ENCODE assay signal across 2 cellular contexts in the genomic region with DNA sequence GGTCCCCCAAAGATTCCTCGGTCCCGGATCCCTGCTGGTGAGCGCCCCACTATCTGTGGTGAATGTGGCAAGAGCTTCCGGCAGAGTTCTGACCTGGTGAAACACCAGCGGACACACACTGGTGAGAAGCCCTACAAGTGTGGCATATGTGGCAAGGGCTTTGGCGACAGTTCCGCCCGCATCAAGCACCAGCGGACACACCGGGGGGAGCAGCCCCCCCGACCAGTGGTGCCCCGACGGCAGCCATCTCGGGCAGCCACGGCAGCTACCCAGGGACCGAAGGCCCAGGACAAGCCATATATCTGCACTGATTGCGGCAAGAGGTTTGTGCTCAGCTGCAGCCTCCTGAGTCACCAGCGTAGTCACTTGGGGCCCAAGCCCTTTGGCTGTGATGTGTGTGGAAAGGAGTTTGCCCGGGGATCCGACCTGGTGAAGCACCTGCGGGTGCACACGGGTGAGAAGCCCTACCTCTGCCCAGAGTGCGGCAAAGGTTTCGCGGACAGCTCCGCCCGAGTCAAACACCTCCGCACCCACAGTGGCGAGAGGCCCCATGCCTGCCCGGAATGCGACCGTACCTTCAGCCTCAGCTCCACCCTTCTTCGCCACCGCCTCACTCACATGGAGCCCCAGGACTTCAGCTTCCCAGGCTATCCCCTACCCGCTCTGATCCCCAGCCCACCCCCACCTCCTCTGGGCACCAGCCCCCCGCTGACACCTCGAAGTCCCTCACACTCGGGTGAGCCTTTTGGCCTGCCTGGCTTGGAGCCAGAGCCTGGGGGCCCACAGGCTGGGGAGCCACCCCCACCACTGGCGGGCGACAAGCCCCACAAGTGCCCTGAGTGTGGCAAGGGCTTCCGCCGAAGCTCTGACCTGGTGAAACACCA.
TF ChIP-seq lines count a peak whose summit lies in the region.

No MANE protein-coding gene starts in this region.

TF ChIP-seq in HEK293, 187 proteins besides CTCF, POLR2A, EP300 and RAD21:
- TF ChIP-seq ZNF670 (tag by site-specific recombination; IDR thresholded peaks at IDR 0.05; ENCODE audit: low read depth), result no peak
- TF ChIP-seq, protein P1, sequence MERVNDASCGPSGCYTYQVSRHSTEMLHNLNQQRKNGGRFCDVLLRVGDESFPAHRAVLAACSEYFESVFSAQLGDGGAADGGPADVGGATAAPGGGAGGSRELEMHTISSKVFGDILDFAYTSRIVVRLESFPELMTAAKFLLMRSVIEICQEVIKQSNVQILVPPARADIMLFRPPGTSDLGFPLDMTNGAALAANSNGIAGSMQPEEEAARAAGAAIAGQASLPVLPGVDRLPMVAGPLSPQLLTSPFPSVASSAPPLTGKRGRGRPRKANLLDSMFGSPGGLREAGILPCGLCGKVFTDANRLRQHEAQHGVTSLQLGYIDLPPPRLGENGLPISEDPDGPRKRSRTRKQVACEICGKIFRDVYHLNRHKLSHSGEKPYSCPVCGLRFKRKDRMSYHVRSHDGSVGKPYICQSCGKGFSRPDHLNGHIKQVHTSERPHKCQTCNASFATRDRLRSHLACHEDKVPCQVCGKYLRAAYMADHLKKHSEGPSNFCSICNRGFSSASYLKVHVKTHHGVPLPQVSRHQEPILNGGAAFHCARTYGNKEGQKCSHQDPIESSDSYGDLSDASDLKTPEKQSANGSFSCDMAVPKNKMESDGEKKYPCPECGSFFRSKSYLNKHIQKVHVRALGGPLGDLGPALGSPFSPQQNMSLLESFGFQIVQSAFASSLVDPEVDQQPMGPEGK (tag by site-specific recombination; IDR thresholded peaks at IDR 0.05), result peak; percentile 38; the same call in 1 of the 2 replicates

TF ChIP-seq in H1, 55 proteins besides CTCF, POLR2A, EP300 and RAD21:
- TF ChIP-seq POU5F1 (IDR thresholded peaks at IDR 0.05; ENCODE audit: low read depth, low read length) (no peak), POLR2AphosphoS5 (IDR thresholded peaks at IDR 0.05; ENCODE audit: low read depth, low read length) (peak; percentile 45)
